ENCODE assay signal across 24 cellular contexts in the genomic region with DNA sequence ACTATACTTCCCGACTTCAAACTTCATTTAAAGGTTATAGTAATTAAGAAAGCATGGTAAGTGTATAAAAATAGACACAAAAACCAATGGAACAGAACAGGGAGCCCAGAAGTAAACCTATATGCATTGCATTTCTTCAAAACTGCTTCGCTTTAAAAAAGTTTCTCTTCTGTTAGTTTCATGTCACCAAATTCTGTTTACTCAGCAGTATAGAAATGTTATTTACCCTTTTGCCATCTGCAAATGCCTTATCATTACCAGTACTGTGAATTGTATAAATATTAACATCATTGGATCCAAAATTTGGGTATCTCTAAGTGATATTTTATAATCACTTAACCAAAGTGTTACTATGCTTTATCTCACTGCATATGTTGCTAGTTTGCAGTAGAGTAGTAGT.
"Had no signal": no experiment of that assay in that cellular context is flagged by ENCODE, and none has a peak within 500 bp of the region (broad histone marks: within the 10 kb centered on the region; RNA-seq: fewer than 3 reads in every experiment).

No MANE protein-coding gene starts in this region.

- ATAC-seq: foreskin keratinocyte, heart right ventricle, left cardiac atrium, left lung, lower lobe of right lung, mucosa of descending colon had no signal

- H3K9me3 Mint-ChIP-seq: mesothelial cell of epicardium, naive B cell had no signal

- H3K4me3 Mint-ChIP-seq: mesothelial cell of epicardium had no signal

- H3K4me1 Mint-ChIP-seq: mesothelial cell of epicardium, naive B cell had no signal

- DNase-seq: dermis blood vessel endothelial cell; dorsolateral prefrontal cortex; effector CD4-positive, alpha-beta T cell; effector memory CD4-positive, alpha-beta T cell; foreskin keratinocyte; glutamatergic neuron; head of caudate nucleus; heart right ventricle; hippocampal formation; left cardiac atrium; left lung; left ventricle myocardium superior; lower lobe of right lung; mesenchymal stem cell; mucosa of descending colon; naive B cell had no signal

- H3K36me3 Mint-ChIP-seq: mesothelial cell of epicardium, naive B cell had no signal

- H3K27ac ChIP-seq: coronary artery, esophagus muscularis mucosa, foreskin keratinocyte, heart right ventricle, left lung, lower lobe of right lung had no signal

- H3K27me3 ChIP-seq: dorsolateral prefrontal cortex had no signal

- FAIRE-seq: colon, endothelial cell of umbilical vein, frontal cortex, islet of Langerhans, keratinocyte had no signal

- H3K9me3 ChIP-seq: esophagus muscularis mucosa, heart right ventricle, left lung, lower lobe of right lung, mucosa of descending colon had no signal

- H3K36me3 ChIP-seq: esophagus muscularis mucosa, heart right ventricle, left lung, lower lobe of right lung had no signal

- H3K4me1 ChIP-seq: foreskin keratinocyte, left lung, lower lobe of right lung had no signal

- H3K27ac Mint-ChIP-seq: mesothelial cell of epicardium, naive B cell had no signal

- H3K4me3 ChIP-seq: coronary artery, dorsolateral prefrontal cortex, esophagus muscularis mucosa, heart right ventricle, left lung, lower lobe of right lung, mucosa of descending colon had no signal
